27 cellular contexts compared by ENCODE assay signal in genomic region chr22:48925450-48925849, GRCh38.
"Had no signal": no experiment of that assay in that cellular context is flagged by ENCODE, and none has a peak within 500 bp of the region (broad histone marks: within the 10 kb centered on the region; RNA-seq: fewer than 3 reads in every experiment).

No MANE protein-coding gene starts in this region.

- H3K4me3 ChIP-seq: ascending aorta, cardiac muscle cell, SJSA1 had no signal

- H3K4me3 Mint-ChIP-seq: activated CD4-positive, alpha-beta T cell treated with anti-CD3 and anti-CD28 coated beads, Interleukin-2, amount 10 ng/mL, durations not matched to agents 24 days and 14 days; activated naive CD8-positive, alpha-beta T cell treated with anti-CD3 and anti-CD28 coated beads for 36 hours; central memory CD8-positive, alpha-beta T cell; IgD-negative memory B cell; T-helper 1 cell treated with Interleukin-12 subunit alpha and Interleukin-12 subunit beta and Interleukin-4 antibody, amounts not matched to agents 30 μg/mL and 1 μg/mL, for 36 hours; T-helper 2 cell treated with Interferon-gamma antibody and Interleukin-4, amounts not matched to agents 5 μg/mL and 100 μg/mL, for 36 hours had no signal

- H3K27me3 ChIP-seq: ascending aorta, cardiac muscle cell had no signal

- H3K9me3 Mint-ChIP-seq: activated CD4-positive, alpha-beta T cell treated with anti-CD3 and anti-CD28 coated beads, Interleukin-2, amount 10 ng/mL, durations not matched to agents 24 days and 14 days; activated naive CD8-positive, alpha-beta T cell treated with anti-CD3 and anti-CD28 coated beads for 36 hours; central memory CD8-positive, alpha-beta T cell; T-helper 1 cell treated with Interleukin-12 subunit alpha and Interleukin-12 subunit beta and Interleukin-4 antibody, amounts not matched to agents 30 μg/mL and 1 μg/mL, for 36 hours; T-helper 2 cell treated with Interferon-gamma antibody and Interleukin-4, amounts not matched to agents 5 μg/mL and 100 μg/mL, for 36 hours had no signal

- H3K27ac ChIP-seq: ascending aorta, cardiac muscle cell, SJSA1 had no signal

- H3K27ac Mint-ChIP-seq: activated CD4-positive, alpha-beta T cell treated with anti-CD3 and anti-CD28 coated beads, Interleukin-2, amount 10 ng/mL, durations not matched to agents 24 days and 14 days; activated naive CD8-positive, alpha-beta T cell treated with anti-CD3 and anti-CD28 coated beads for 36 hours; IgD-negative memory B cell; T-helper 1 cell treated with Interleukin-12 subunit alpha and Interleukin-12 subunit beta and Interleukin-4 antibody, amounts not matched to agents 30 μg/mL and 1 μg/mL, for 36 hours had no signal

- H3K27me3 Mint-ChIP-seq: activated CD4-positive, alpha-beta T cell treated with anti-CD3 and anti-CD28 coated beads, Interleukin-2, amount 10 ng/mL, durations not matched to agents 24 days and 14 days; IgD-negative memory B cell had no signal

- H3K36me3 ChIP-seq: ascending aorta, cardiac muscle cell, SJSA1 had no signal

- H3K4me1 ChIP-seq: ascending aorta, SJSA1 had no signal

- H3K4me1 Mint-ChIP-seq: activated CD4-positive, alpha-beta T cell treated with anti-CD3 and anti-CD28 coated beads, Interleukin-2, amount 10 ng/mL, durations not matched to agents 24 days and 14 days; activated naive CD8-positive, alpha-beta T cell treated with anti-CD3 and anti-CD28 coated beads for 36 hours; central memory CD8-positive, alpha-beta T cell; IgD-negative memory B cell had no signal

- H3K9me3 ChIP-seq: ascending aorta, SJSA1, SK-N-SH had no signal

- DNase-seq: activated CD4-positive, alpha-beta T cell treated with anti-CD3 and anti-CD28 coated beads, Interleukin-2, amount 10 ng/mL, durations not matched to agents 24 days and 14 days; activated CD4-positive, alpha-beta T cell treated with anti-CD3 and anti-CD28 coated beads, Interleukin-2, amount 50 U/mL, for 4 hours; activated effector memory CD4-positive, alpha-beta T cell treated with Interleukin-2 at 50 U/mL for 16 hours; activated naive CD4-positive, alpha-beta T cell; activated naive CD4-positive, alpha-beta T cell treated with anti-CD3 and anti-CD28 coated beads, Interleukin-2, amount 50 U/mL, for 16 hours; activated naive CD8-positive, alpha-beta T cell treated with anti-CD3 and anti-CD28 coated beads for 36 hours; activated T-cell treated with anti-CD3 and anti-CD28 coated beads for 4 hours; activated T-cell treated with anti-CD3 and anti-CD28 coated beads, Interleukin-2, amount 50 U/mL, for 48 hours; amniotic stem cell; Karpas-422; KBM-7; NCI-H1105; NCI-H1417 treated with DMSO at 0.1 percent for 48 hours; NCI-H187 treated with DMSO at 0.1 percent for 48 hours; NCI-H2081; NCI-H345; RPMI8226; SHP77 treated with DMSO at 0.1 percent for 48 hours; SK-N-SH had no signal

- H3K4me2 ChIP-seq: SK-N-SH had no signal

- ATAC-seq: Panc1 had no signal

- H3K36me3 Mint-ChIP-seq: activated naive CD8-positive, alpha-beta T cell treated with anti-CD3 and anti-CD28 coated beads for 36 hours; IgD-negative memory B cell had no signal
